Comparison of ENCODE assay signal across 28 cellular contexts in genomic region chrX:111349098-111349497, GRCh38.
"Had no signal": no experiment of that assay in that cellular context is flagged by ENCODE, and none has a peak within 500 bp of the region (broad histone marks: within the 10 kb centered on the region; RNA-seq: fewer than 3 reads in every experiment).

No MANE protein-coding gene starts in this region.

- DNase-seq: dermis blood vessel endothelial cell; effector memory CD4-positive, alpha-beta T cell; foreskin keratinocyte; hippocampal formation; islet precursor cell; kidney glomerular epithelial cell; left colon; natural killer cell; sigmoid colon; spleen; stimulated activated CD4-positive, alpha-beta T cell treated with anti-CD3 and anti-CD28 coated beads, Interleukin-4, amount 100 ng/mL, for 4 hours; stimulated activated naive CD8-positive, alpha-beta T cell treated with anti-CD3 and anti-CD28 coated beads, Interleukin-15, Interleukin-2, amounts not matched to agents 100 U/mL and 50 U/mL, for 24 hours; substantia nigra; testis; tibial artery had no signal

- H3K36me3 Mint-ChIP-seq: memory B cell; natural killer cell; stimulated activated memory B cell treated with anti-CD40 and anti-IgM and Interleukin-4, amounts not matched to agents 10 μg/mL and 1 μg/mL and 100 μg/mL, for 72 hours; type B pancreatic cell had no signal

- H3K4me1 ChIP-seq: foreskin keratinocyte, parathyroid adenoma, spleen, testis had no signal

- FAIRE-seq: endothelial cell of umbilical vein had no signal

- H3K4me3 ChIP-seq: coronary artery, esophagus muscularis mucosa, gastroesophageal sphincter, heart right ventricle, lung, sigmoid colon, skin epidermis, spleen, testis, tibial artery had no signal

- H3K4me1 Mint-ChIP-seq: memory B cell; natural killer cell; stimulated activated memory B cell treated with anti-CD40 and anti-IgM and Interleukin-4, amounts not matched to agents 10 μg/mL and 1 μg/mL and 100 μg/mL, for 72 hours had no signal

- H3K9me3 Mint-ChIP-seq: type B pancreatic cell had no signal

- ATAC-seq: foreskin keratinocyte; gastroesophageal sphincter; left colon; natural killer cell; stimulated activated memory B cell treated with anti-CD40 and anti-IgM and Interleukin-4, amounts not matched to agents 10 μg/mL and 1 μg/mL and 100 μg/mL, for 72 hours; stimulated activated naive CD8-positive, alpha-beta T cell treated with anti-CD3 and anti-CD28 coated beads, Interleukin-15, Interleukin-2, amounts not matched to agents 100 U/mL and 50 U/mL, for 24 hours had no signal

- H3K27me3 ChIP-seq: esophagus muscularis mucosa, foreskin keratinocyte, gastroesophageal sphincter, sigmoid colon, testis, tibial artery had no signal

- H3K36me3 ChIP-seq: esophagus muscularis mucosa, gastroesophageal sphincter, heart right ventricle, sigmoid colon, spleen, tibial artery had no signal

- H3K9me3 ChIP-seq: esophagus muscularis mucosa, gastroesophageal sphincter, sigmoid colon, testis, tibial artery had no signal

- H3K27ac ChIP-seq: coronary artery, esophagus muscularis mucosa, foreskin keratinocyte, gastroesophageal sphincter, heart right ventricle, parathyroid adenoma, sigmoid colon, skin epidermis, spleen, testis, tibial artery had no signal

- H3K79me2 ChIP-seq: parathyroid adenoma had no signal

- H3K27me3 Mint-ChIP-seq: memory B cell; progenitor cell of endocrine pancreas; stimulated activated memory B cell treated with anti-CD40 and anti-IgM and Interleukin-4, amounts not matched to agents 10 μg/mL and 1 μg/mL and 100 μg/mL, for 72 hours; type B pancreatic cell had no signal

- H3K4me3 Mint-ChIP-seq: memory B cell; natural killer cell; neural crest cell; stimulated activated memory B cell treated with anti-CD40 and anti-IgM and Interleukin-4, amounts not matched to agents 10 μg/mL and 1 μg/mL and 100 μg/mL, for 72 hours; type B pancreatic cell had no signal

- H3K9ac ChIP-seq: parathyroid adenoma had no signal

- H2AFZ ChIP-seq: parathyroid adenoma had no signal

- H3K27ac Mint-ChIP-seq: memory B cell; natural killer cell; progenitor cell of endocrine pancreas; stimulated activated memory B cell treated with anti-CD40 and anti-IgM and Interleukin-4, amounts not matched to agents 10 μg/mL and 1 μg/mL and 100 μg/mL, for 72 hours; type B pancreatic cell had no signal
